9 cellular contexts compared by ENCODE assay signal in the genomic region with DNA sequence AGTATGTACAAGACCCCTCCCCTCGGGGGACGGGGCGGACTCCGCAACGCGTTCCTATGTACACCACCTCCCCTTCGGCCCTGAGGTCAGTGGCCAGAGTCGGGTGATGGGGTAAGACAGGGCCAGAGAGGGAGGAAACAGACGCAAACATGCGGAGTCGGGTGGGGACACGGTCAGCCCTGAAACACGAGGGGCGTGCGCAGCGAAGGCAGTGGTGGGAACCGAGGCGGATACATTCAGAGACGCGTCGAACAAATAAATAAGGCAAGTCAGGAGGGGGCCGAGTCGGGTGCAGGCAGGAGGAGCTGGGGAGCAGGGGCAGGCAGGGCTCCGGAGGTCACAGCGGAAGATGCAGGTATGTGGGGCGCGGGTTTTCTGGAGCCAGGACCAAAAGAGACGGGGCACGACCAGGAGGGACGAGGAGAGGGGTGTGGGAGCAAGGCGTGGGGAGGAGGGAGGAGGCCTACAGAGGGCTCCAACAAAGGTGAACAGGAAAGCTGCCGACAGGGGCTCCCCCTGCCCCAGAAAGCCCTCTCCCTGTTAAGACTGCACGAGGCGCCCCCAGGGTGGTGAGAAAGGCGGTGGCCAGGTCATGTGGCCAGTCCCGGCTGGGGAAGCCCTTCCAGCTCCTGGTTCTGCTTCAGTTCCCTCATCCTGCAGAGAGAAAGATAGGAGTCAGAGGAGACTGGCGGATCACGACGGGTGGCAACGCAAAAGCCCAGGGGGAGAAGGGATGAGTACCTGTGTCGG. TPM values are rescaled to one million over a fixed set of nuclear protein-coding genes. Genes with fewer than 3 reads are reported as not detected.
DNase-seq lines count a peak whose midpoint lies in the region; ATAC-seq, FAIRE-seq and TF ChIP-seq lines count a peak whose summit lies in the region.
"Had no signal": no experiment of that assay in that cellular context is flagged by ENCODE, and none has a peak within 500 bp of the region (broad histone marks: within the 10 kb centered on the region; RNA-seq: fewer than 3 reads in every experiment).

No MANE protein-coding gene starts in this region.

- H3K9ac ChIP-seq in Loucy (ENCODE audit: low read depth, low read length, poor library complexity, severe bottlenecking) (peak overlapping the region; percentile 100), iPS-15b (ENCODE audit: low read depth, low read length) (peak overlapping the region; percentile 81)

- H3K9me3 ChIP-seq in Loucy (ENCODE audit: insufficient read depth, low read depth, low read length) (no peaks in the 10 kb centered on the region), iPS-15b (ENCODE audit: control insufficient read depth, insufficient read depth, low read length) (no peaks in the 10 kb centered on the region), T-helper 17 cell (ENCODE audit: control insufficient read depth, low read length, poor library complexity, severe bottlenecking) (no peaks in the 10 kb centered on the region)

- no peaks in the 10 kb centered on the region for H3K27me3 ChIP-seq in Loucy (ENCODE audit: insufficient read depth, low read length, poor library complexity, severe bottlenecking)
- H3K27me3 ChIP-seq in iPS-15b (ENCODE audit: control insufficient read depth, insufficient read depth, low read length), result no peaks in the 10 kb centered on the region

- peaks cover 27% of the 10 kb centered on the region for H3K4me1 ChIP-seq in Loucy (ENCODE audit: insufficient read depth, low read length, poor library complexity, severe bottlenecking)
- H3K4me1 ChIP-seq in iPS-15b (ENCODE audit: control insufficient read depth, insufficient read depth, low read length), result peaks cover 8% of the 10 kb centered on the region

- ATAC-seq in GM18909 (IDR thresholded peaks at IDR 0.05; ENCODE audit: poor library complexity, unreplicated experiment) (peak; percentile 2), T-helper 17 cell (no peak)
- no peak for ATAC-seq in activated naive CD4-positive, alpha-beta T cell treated with anti-CD3 and anti-CD28 coated beads, Interleukin-2, amount 50 U/mL, for 72 hours

- no peaks in the 10 kb centered on the region for H3K9me3 Mint-ChIP-seq in activated naive CD4-positive, alpha-beta T cell treated with anti-CD3 and anti-CD28 coated beads, Interleukin-2, amount 50 U/mL, for 72 hours
- H3K9me3 Mint-ChIP-seq: stimulated activated naive CD8-positive, alpha-beta T cell treated with anti-CD3 and anti-CD28 coated beads, Interleukin-15, Interleukin-2, amounts not matched to agents 100 ng/mL and 50 ng/mL, for 24 hours had no signal

- peaks cover 35% of the 10 kb centered on the region for H3K79me2 ChIP-seq in Loucy (ENCODE audit: insufficient read depth, low read length)

- no peak; the same call in 1 of the 2 replicates for TF ChIP-seq CTCF in Loucy (conservative IDR thresholded peaks at IDR 0.05; ENCODE audit: low read length)

- peak overlapping the region; percentile 100 for H3K4me2 ChIP-seq in Loucy (ENCODE audit: low read depth, low read length, poor library complexity, severe bottlenecking)

- no peaks in the 10 kb centered on the region for H3K27me3 Mint-ChIP-seq in T-helper 17 cell
- H3K27me3 Mint-ChIP-seq: stimulated activated naive CD8-positive, alpha-beta T cell treated with anti-CD3 and anti-CD28 coated beads, Interleukin-15, Interleukin-2, amounts not matched to agents 100 ng/mL and 50 ng/mL, for 24 hours had no signal

- DNase-seq in activated naive CD4-positive, alpha-beta T cell treated with anti-CD3 and anti-CD28 coated beads, Interleukin-2, amount 50 U/mL, for 72 hours (ENCODE audit: low spot score in 2 of 2), result peak; percentile 33 to 73
- peak; percentile 19 to 38 for DNase-seq in stimulated activated CD4-positive, alpha-beta T cell treated with anti-CD3 and anti-CD28 coated beads, Interleukin-4, amount 100 ng/mL, for 48 hours (ENCODE audit: low read depth in 2 of 2)
- no peak for DNase-seq in MV-4-11 (lab: John Stamatoyannopoulos, UW)
- no peak for DNase-seq in T-helper 17 cell
- DNase-seq in GM19239 (ENCODE audit: insufficient read length, low spot score), result no peak

- FAIRE-seq in GM19239 (lab: Jason Lieb, UNC), result no peak

- no peaks in the 10 kb centered on the region for H4K20me1 ChIP-seq in Loucy (ENCODE audit: insufficient read depth, low read length, poor library complexity, severe bottlenecking)

- H3K4me1 Mint-ChIP-seq in T-helper 17 cell, result peaks cover 17% of the 10 kb centered on the region

- H3F3A ChIP-seq in Loucy (ENCODE audit: low read depth), result no peaks in the 10 kb centered on the region

- H2AFZ ChIP-seq in Loucy (ENCODE audit: low read length), result peak overlapping the region; percentile 99

- no peak overlapping the region for H3K27ac Mint-ChIP-seq in activated naive CD4-positive, alpha-beta T cell treated with anti-CD3 and anti-CD28 coated beads, Interleukin-2, amount 50 U/mL, for 72 hours
- H3K27ac Mint-ChIP-seq in T-helper 17 cell, result no peak overlapping the region
- H3K27ac Mint-ChIP-seq: stimulated activated naive CD8-positive, alpha-beta T cell treated with anti-CD3 and anti-CD28 coated beads, Interleukin-15, Interleukin-2, amounts not matched to agents 100 ng/mL and 50 ng/mL, for 24 hours had no signal

- H3K9me2 ChIP-seq in Loucy (replicated peaks; ENCODE audit: low read depth, low read length), result no peaks in the 10 kb centered on the region

- peaks cover 15 to 30% of the 10 kb centered on the region in 2 donors for H3K36me3 Mint-ChIP-seq in activated naive CD4-positive, alpha-beta T cell treated with anti-CD3 and anti-CD28 coated beads, Interleukin-2, amount 50 U/mL, for 72 hours
- H3K36me3 Mint-ChIP-seq in T-helper 17 cell (ENCODE audit: low read depth), result peaks cover 5% of the 10 kb centered on the region

- H3K36me3 ChIP-seq in Loucy (ENCODE audit: insufficient read depth, low read length) (no peaks in the 10 kb centered on the region), iPS-15b (ENCODE audit: control insufficient read depth, insufficient read depth, low read length) (peaks cover 14% of the 10 kb centered on the region)

- peak overlapping the region; percentile 100 for H3K4me3 ChIP-seq in Loucy (ENCODE audit: low read length, poor library complexity, severe bottlenecking)
- H3K4me3 ChIP-seq in iPS-15b (ENCODE audit: low read depth, low read length), result peak overlapping the region; percentile 97

- H3K4me3 Mint-ChIP-seq in T-helper 17 cell, result no peak overlapping the region
- H3K4me3 Mint-ChIP-seq: stimulated activated naive CD8-positive, alpha-beta T cell treated with anti-CD3 and anti-CD28 coated beads, Interleukin-15, Interleukin-2, amounts not matched to agents 100 ng/mL and 50 ng/mL, for 24 hours had no signal

RNA-seq across cellular contexts. Expression of a gene that starts 0.7 kb away (rescaled TPM):
- total RNA-seq in activated naive CD4-positive, alpha-beta T cell treated with anti-CD3 and anti-CD28 coated beads, Interleukin-2, amount 50 U/mL, for 72 hours, result 10 to 100 TPM; 70.3 to 94.6 TPM
- 10 to 100 TPM; 39.0 to 48.4 TPM for total RNA-seq in T-helper 17 cell

RNA-seq across cellular contexts. Expression of a gene that starts 17.4 kb away (rescaled TPM):
- 10 to 100 TPM; 32.1 to 47.9 TPM for total RNA-seq in activated naive CD4-positive, alpha-beta T cell treated with anti-CD3 and anti-CD28 coated beads, Interleukin-2, amount 50 U/mL, for 72 hours
- 10 to 100 TPM; 17.2 to 17.6 TPM for total RNA-seq in T-helper 17 cell

RNA-seq across cellular contexts. Expression of a gene that starts 19.1 kb away (rescaled TPM):
- total RNA-seq in activated naive CD4-positive, alpha-beta T cell treated with anti-CD3 and anti-CD28 coated beads, Interleukin-2, amount 50 U/mL, for 72 hours, result 10 to 100 TPM; 66.2 to 82.3 TPM
- total RNA-seq in T-helper 17 cell, result 10 to 100 TPM; 59.9 to 63.5 TPM

RNA-seq across cellular contexts. Expression of a gene that starts 20.0 kb away (rescaled TPM):
- total RNA-seq in activated naive CD4-positive, alpha-beta T cell treated with anti-CD3 and anti-CD28 coated beads, Interleukin-2, amount 50 U/mL, for 72 hours, result 1,000 to 10,000 TPM; 1,929 to 1,966 TPM
- 100 to 1,000 TPM; 686 to 710 TPM for total RNA-seq in T-helper 17 cell

RNA-seq across cellular contexts. Expression of a gene that starts 28.3 kb away (rescaled TPM):
- total RNA-seq in activated naive CD4-positive, alpha-beta T cell treated with anti-CD3 and anti-CD28 coated beads, Interleukin-2, amount 50 U/mL, for 72 hours, result 100 to 1,000 TPM; 188 to 241 TPM
- total RNA-seq in T-helper 17 cell, result 10 to 100 TPM; 95.5 to 99.0 TPM

Comparison
In these comparisons a context has a peak if more than half of its experiments do, and no peak if none do; other contexts are left out.
1. DNase-seq: peak in activated naive CD4-positive, alpha-beta T cell treated with anti-CD3 and anti-CD28 coated beads, Interleukin-2, amount 50 U/mL, for 72 hours (2 of 2) and stimulated activated CD4-positive, alpha-beta T cell treated with anti-CD3 and anti-CD28 coated beads, Interleukin-4, amount 100 ng/mL, for 48 hours (2 of 2); none in MV-4-11 (single experiment), T-helper 17 cell (0 of 3) and GM19239 (single experiment).